Comparison of ENCODE assay signal across 8 cellular contexts in the genomic region with DNA sequence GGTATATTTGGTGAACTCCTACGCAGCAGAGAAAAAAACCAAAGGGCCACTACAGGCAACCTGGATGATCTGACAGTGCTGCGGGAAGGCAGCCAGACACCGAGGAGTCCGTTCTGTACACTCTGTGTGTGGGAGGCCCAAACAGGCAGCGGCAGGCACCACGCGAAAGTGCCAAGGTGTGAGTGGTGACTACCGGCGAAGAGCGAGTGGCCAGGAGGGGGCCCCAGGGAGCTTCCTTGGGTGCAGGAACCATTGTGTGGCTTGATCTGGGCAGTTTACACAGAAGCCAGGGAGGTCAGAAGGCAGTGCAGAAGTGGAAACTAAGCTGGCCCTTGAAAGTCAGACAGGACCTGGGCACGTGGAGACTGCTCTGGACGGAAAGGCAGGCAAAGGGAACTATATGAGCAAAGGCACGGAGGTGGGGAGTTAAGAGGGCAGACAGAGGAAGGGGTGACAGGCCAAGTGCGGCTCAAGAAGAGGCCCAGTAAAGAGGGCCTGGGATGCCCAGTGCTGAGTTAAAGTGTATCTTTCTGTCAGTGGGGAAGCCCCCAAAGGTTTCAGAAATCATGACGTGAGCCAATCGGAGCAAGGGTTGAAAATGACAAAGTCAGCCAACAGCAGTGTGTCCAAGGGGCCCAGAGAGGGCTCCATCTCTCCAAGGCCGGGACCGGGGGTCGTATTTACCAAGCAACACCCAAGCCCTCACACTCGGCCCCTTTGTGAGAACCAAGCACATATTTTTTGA. TPM values are rescaled to one million over a fixed set of nuclear protein-coding genes. Genes with fewer than 3 reads are reported as not detected.
DNase-seq lines count a peak whose midpoint lies in the region; ATAC-seq and TF ChIP-seq lines count a peak whose summit lies in the region.

No MANE protein-coding gene starts in this region.

- TF ChIP-seq CTCF in fibroblast of lung (conservative IDR thresholded peaks at IDR 0.05 in 1 of 2, IDR thresholded peaks at IDR 0.05 in 1 of 2; ENCODE audit: low read depth in 1 of 2, low read length in 2 of 2) = peak; percentile 31 to 44

- no peak overlapping the region for H3K27ac ChIP-seq in CD4-positive, CD25-positive, alpha-beta regulatory T cell (ENCODE audit: insufficient read depth, low read length, poor library complexity, severe bottlenecking)
- H3K27ac ChIP-seq in fibroblast of lung (ENCODE audit: insufficient read depth, low read length) = no peak overlapping the region

- H3K4me1 Mint-ChIP-seq in CD4-positive, CD25-positive, alpha-beta regulatory T cell = peaks cover 9 to 46% (median 18%) of the 10 kb centered on the region in 4 donors
- H3K4me1 Mint-ChIP-seq in IgD-negative memory B cell = peaks cover 18 to 33% (median 28%) of the 10 kb centered on the region in 3 donors

- DNase-seq in CD4-positive, CD25-positive, alpha-beta regulatory T cell = peak in 2 of 3 donors; percentile 21 to 53
- peak; percentile 68 for DNase-seq in activated CD8-positive, alpha-beta memory T cell treated with anti-CD3 and anti-CD28 coated beads, Interleukin-2, amount 50 U/mL, for 48 hours
- DNase-seq in fibroblast of lung (ENCODE audit: low read depth in 2 of 2) (peak in 1 of 2 donors; percentile 34), nucleus accumbens (lab: John Stamatoyannopoulos, UW) (peak in 42 of 56 donors; percentile 13 to 75 (median 36)), DMS114 treated with DMSO at 0.1 percent for 48 hours (lab: John Stamatoyannopoulos, UW; ENCODE audit: unreplicated experiment) (no peak), cortex of kidney (lab: John Stamatoyannopoulos, UW) (no peak), DMS79 (lab: John Stamatoyannopoulos, UW) (no peak)

- peaks cover 68% of the 10 kb centered on the region for H3K79me2 ChIP-seq in fibroblast of lung (ENCODE audit: control insufficient read depth, insufficient read depth, low read length)

- H3K9me3 Mint-ChIP-seq in CD4-positive, CD25-positive, alpha-beta regulatory T cell = no peaks in the 10 kb centered on the region
- H3K9me3 Mint-ChIP-seq in IgD-negative memory B cell = no peaks in the 10 kb centered on the region

- peaks cover 9% of the 10 kb centered on the region for H3K4me1 ChIP-seq in CD4-positive, CD25-positive, alpha-beta regulatory T cell (ENCODE audit: control insufficient read depth, insufficient read depth, low read length, poor library complexity, severe bottlenecking)
- peaks cover 19% of the 10 kb centered on the region for H3K4me1 ChIP-seq in fibroblast of lung (ENCODE audit: control insufficient read depth, extremely low read depth, insufficient read depth, low read length)

- H2AFZ ChIP-seq in fibroblast of lung (ENCODE audit: low read length) = no peak overlapping the region

- no peak overlapping the region for H3K4me2 ChIP-seq in fibroblast of lung (ENCODE audit: extremely low read depth, insufficient read depth, low read length)

- H3K4me3 ChIP-seq in CD4-positive, CD25-positive, alpha-beta regulatory T cell (ENCODE audit: low read depth, low read length) = no peak overlapping the region
- H3K4me3 ChIP-seq in fibroblast of lung (replicated peaks in 1 of 4; ENCODE audit: control extremely low read depth in 1 of 4, insufficient read depth in 1 of 4, low read depth in 3 of 4, low read length in 4 of 4) = no peak overlapping the region

- no peak overlapping the region for H3K9ac ChIP-seq in fibroblast of lung (ENCODE audit: insufficient read depth, low read length)

- no peak for ATAC-seq in CD4-positive, CD25-positive, alpha-beta regulatory T cell (ENCODE audit: low read depth in 2 of 2)

- H3K4me3 Mint-ChIP-seq in CD4-positive, CD25-positive, alpha-beta regulatory T cell = no peak overlapping the region
- peak overlapping the region in 2 of 4 donors; percentile 5 to 11 for H3K4me3 Mint-ChIP-seq in IgD-negative memory B cell

- H3K27me3 Mint-ChIP-seq in CD4-positive, CD25-positive, alpha-beta regulatory T cell = no peaks in the 10 kb centered on the region
- H3K27me3 Mint-ChIP-seq in IgD-negative memory B cell = no peaks in the 10 kb centered on the region

- no peak overlapping the region for H3K27ac Mint-ChIP-seq in CD4-positive, CD25-positive, alpha-beta regulatory T cell
- peak overlapping the region; percentile 67 to 81 (median 67) for H3K27ac Mint-ChIP-seq in IgD-negative memory B cell

- H4K20me1 ChIP-seq in fibroblast of lung (ENCODE audit: control insufficient read depth, extremely low read depth, insufficient read depth, low read length) = no peaks in the 10 kb centered on the region

- peaks cover 19% of the 10 kb centered on the region for H3K36me3 Mint-ChIP-seq in CD4-positive, CD25-positive, alpha-beta regulatory T cell
- no peaks in the 10 kb centered on the region for H3K36me3 Mint-ChIP-seq in IgD-negative memory B cell

- no peaks in the 10 kb centered on the region for H3K9me3 ChIP-seq in CD4-positive, CD25-positive, alpha-beta regulatory T cell (ENCODE audit: control insufficient read depth in 2 of 2, low read length in 2 of 2)
- no peaks in the 10 kb centered on the region for H3K9me3 ChIP-seq in fibroblast of lung (ENCODE audit: control insufficient read depth, insufficient read depth, low read depth, low read length)

- no peaks in the 10 kb centered on the region for H3K36me3 ChIP-seq in CD4-positive, CD25-positive, alpha-beta regulatory T cell (ENCODE audit: control insufficient read depth, insufficient read depth, low read length)
- peaks cover 2% of the 10 kb centered on the region for H3K36me3 ChIP-seq in fibroblast of lung (ENCODE audit: control insufficient read depth, insufficient read depth, low read length)

- H3K27me3 ChIP-seq in CD4-positive, CD25-positive, alpha-beta regulatory T cell (ENCODE audit: control insufficient read depth, insufficient read depth, low read length) = no peaks in the 10 kb centered on the region
- no peaks in the 10 kb centered on the region for H3K27me3 ChIP-seq in fibroblast of lung (ENCODE audit: control insufficient read depth, insufficient read depth, low read length)

RNA-seq across cellular contexts. Expression of gene TMEM184B, which starts 10.6 kb away (rescaled TPM):
- total RNA-seq in CD4-positive, CD25-positive, alpha-beta regulatory T cell = 31.3 TPM
- polyA plus RNA-seq in CD4-positive, CD25-positive, alpha-beta regulatory T cell = 1 to 10 TPM; 7.2 to 8.2 (median 7.7) TPM
- polyA plus RNA-seq in IgD-negative memory B cell = 5.9 TPM
- 19.5 and 28.2 TPM in 2 replicates for total RNA-seq in fibroblast of lung
- polyA plus RNA-seq in fibroblast of lung = 37.2 and 40.3 TPM in 2 replicates
- 55.8 and 60.3 TPM in 2 replicates for polyA plus RNA-seq in fibroblast of lung (2012)
- 82.2 and 114 TPM in 2 replicates for polyA minus RNA-seq in fibroblast of lung (ENCODE audit: low replicate concordance)

RNA-seq across cellular contexts. Expression of gene CSNK1E, which starts 55.0 kb away (rescaled TPM):
- total RNA-seq in CD4-positive, CD25-positive, alpha-beta regulatory T cell = 154 TPM
- polyA plus RNA-seq in CD4-positive, CD25-positive, alpha-beta regulatory T cell = 10 to 100 TPM in 2 of 4 donors, 1 to 10 TPM in 2; 7.4 to 12.4 (median 9.5) TPM
- 12.6 TPM for polyA plus RNA-seq in IgD-negative memory B cell
- 85.0 and 99.3 TPM in 2 replicates for total RNA-seq in fibroblast of lung
- 121 and 145 TPM in 2 replicates for polyA plus RNA-seq in fibroblast of lung
- 93.6 and 106 TPM in 2 replicates for polyA plus RNA-seq in fibroblast of lung (2012)
- 160 and 250 TPM in 2 replicates for polyA minus RNA-seq in fibroblast of lung (ENCODE audit: low replicate concordance)

Comparison
In these comparisons a context has a peak if more than half of its experiments do, and no peak if none do; other contexts are left out.
1. DNase-seq: peak in CD4-positive, CD25-positive, alpha-beta regulatory T cell (2 of 3), activated CD8-positive, alpha-beta memory T cell treated with anti-CD3 and anti-CD28 coated beads, Interleukin-2, amount 50 U/mL, for 48 hours (single experiment) and nucleus accumbens (42 of 56); none in DMS114 treated with DMSO at 0.1 percent for 48 hours (single experiment), cortex of kidney (single experiment) and DMS79 (single experiment).
2. H3K27ac Mint-ChIP-seq: peak in IgD-negative memory B cell (3 of 3); none in CD4-positive, CD25-positive, alpha-beta regulatory T cell (0 of 3).